Comparison of ENCODE assay signal across 8 cellular contexts in genomic region chr15:40511472-40512133, GRCh38. TPM values are rescaled to one million over a fixed set of nuclear protein-coding genes. Genes with fewer than 3 reads are reported as not detected.
DNase-seq lines count a peak whose midpoint lies in the region; ATAC-seq and TF ChIP-seq lines count a peak whose summit lies in the region.

No MANE protein-coding gene starts in this region.

- H3K36me3 ChIP-seq in gastroesophageal sphincter = no peaks in the 10 kb centered on the region

- no peak for TF ChIP-seq EP300 in gastroesophageal sphincter (IDR thresholded peaks at IDR 0.05)

- H3K4me1 Mint-ChIP-seq in IgD-negative memory B cell = peaks cover 18 to 21% (median 20%) of the 10 kb centered on the region in 3 donors
- peaks cover 31% of the 10 kb centered on the region for H3K4me1 Mint-ChIP-seq in activated T-cell treated with anti-CD3 and anti-CD28 coated beads, Interleukin-2, amount 50 U/mL, for 72 hours (ENCODE audit: low read depth)
- peaks cover 23% of the 10 kb centered on the region for H3K4me1 Mint-ChIP-seq in neural crest cell

- TF ChIP-seq CTCF in AG09309 (IDR thresholded peaks at IDR 0.05; ENCODE audit: control insufficient read depth, insufficient read depth, low read depth, low read length, missing control alignments) = no peak
- TF ChIP-seq CTCF in gastroesophageal sphincter (IDR thresholded peaks at IDR 0.05) = peak in 1 of 4 experiments; percentile 25
- no peak for TF ChIP-seq CTCF in neural crest cell (conservative IDR thresholded peaks at IDR 0.05)

- H3K36me3 Mint-ChIP-seq in IgD-negative memory B cell (no peaks in the 10 kb centered on the region), neural crest cell (ENCODE audit: low read depth) (no peaks in the 10 kb centered on the region)
- H3K36me3 Mint-ChIP-seq in activated T-cell treated with anti-CD3 and anti-CD28 coated beads, Interleukin-2, amount 50 U/mL, for 72 hours (ENCODE audit: insufficient read depth in 2 of 2) = no peaks in the 10 kb centered on the region

- H3K27me3 Mint-ChIP-seq in IgD-negative memory B cell (peaks cover 4% of the 10 kb centered on the region), neural crest cell (ENCODE audit: low read depth) (peaks cover 72% of the 10 kb centered on the region)
- peaks cover 68% of the 10 kb centered on the region for H3K27me3 Mint-ChIP-seq in activated T-cell treated with anti-CD3 and anti-CD28 coated beads, Interleukin-2, amount 50 U/mL, for 72 hours (ENCODE audit: low read depth)

- peak overlapping the region in 3 of 4 donors; percentile 1 to 71 (median 37) for H3K27ac ChIP-seq in gastroesophageal sphincter

- ATAC-seq in GM18505 (IDR thresholded peaks at IDR 0.05; ENCODE audit: unreplicated experiment) = peak; percentile 48
- ATAC-seq in activated T-cell treated with anti-CD3 and anti-CD28 coated beads, Interleukin-2, amount 50 U/mL, for 72 hours (replicated peaks in 1 of 2) = peak; percentile 73 to 79
- peak; percentile 80 for ATAC-seq in gastroesophageal sphincter
- ATAC-seq in GM18520 (IDR thresholded peaks at IDR 0.05; ENCODE audit: unreplicated experiment) = no peak

- no peak for TF ChIP-seq POLR2A in GM18505 (IDR thresholded peaks at IDR 0.05; ENCODE audit: borderline replicate concordance, extremely low read depth, insufficient read depth, insufficient read length)
- TF ChIP-seq POLR2A in gastroesophageal sphincter (IDR thresholded peaks at IDR 0.05) = no peak

- 1 to 6% methylated on average over 8 to 12 of the region's 61 CpGs for WGBS in gastroesophageal sphincter (ENCODE audit: low coverage in 1 of 2), 2 donors

- H3K27me3 ChIP-seq in gastroesophageal sphincter = no peaks in the 10 kb centered on the region

- peaks cover 0 to 24% (median 8%) of the 10 kb centered on the region in 3 donors for H3K4me1 ChIP-seq in gastroesophageal sphincter

- DNase-seq in AG09309 (ENCODE audit: low read depth) (no peak), neural crest cell (ENCODE audit: low read depth, low spot score) (peak; percentile 45), cortex of kidney (lab: John Stamatoyannopoulos, UW) (no peak)
- DNase-seq in activated T-cell treated with anti-CD3 and anti-CD28 coated beads, Interleukin-2, amount 50 U/mL, for 72 hours = peak; percentile 48 to 50

- H3K4me3 Mint-ChIP-seq in IgD-negative memory B cell = peak overlapping the region; percentile 89 to 91 (median 90)
- peak overlapping the region; percentile 81 to 90 for H3K4me3 Mint-ChIP-seq in activated T-cell treated with anti-CD3 and anti-CD28 coated beads, Interleukin-2, amount 50 U/mL, for 72 hours
- peak overlapping the region; percentile 74 for H3K4me3 Mint-ChIP-seq in neural crest cell

- H3K4me3 ChIP-seq in AG09309 (ENCODE audit: control insufficient read depth, low read depth, low read length) (peak overlapping the region; percentile 53), gastroesophageal sphincter (peak overlapping the region; percentile 55 to 59)

- H3K27ac Mint-ChIP-seq in IgD-negative memory B cell (peak overlapping the region; percentile 66 to 93 (median 67)), neural crest cell (ENCODE audit: unreplicated experiment) (no peak overlapping the region)
- no peak overlapping the region for H3K27ac Mint-ChIP-seq in activated T-cell treated with anti-CD3 and anti-CD28 coated beads, Interleukin-2, amount 50 U/mL, for 72 hours

- H3K9me3 Mint-ChIP-seq in IgD-negative memory B cell = no peaks in the 10 kb centered on the region
- H3K9me3 Mint-ChIP-seq in activated T-cell treated with anti-CD3 and anti-CD28 coated beads, Interleukin-2, amount 50 U/mL, for 72 hours = no peaks in the 10 kb centered on the region
- no peaks in the 10 kb centered on the region for H3K9me3 Mint-ChIP-seq in neural crest cell

- H3K9me3 ChIP-seq in gastroesophageal sphincter = no peaks in the 10 kb centered on the region

RNA-seq across cellular contexts. Expression of gene CHST14, which starts 40.8 kb away (rescaled TPM):
- 1.8 TPM for polyA plus RNA-seq in IgD-negative memory B cell
- total RNA-seq in activated T-cell treated with anti-CD3 and anti-CD28 coated beads, Interleukin-2, amount 50 U/mL, for 72 hours = 1 to 10 TPM; 9.5 to 9.7 TPM
- total RNA-seq in gastroesophageal sphincter = 10 to 100 TPM in 2 of 4 donors, 1 to 10 TPM in 2; 7.8 to 18.4 (median 11.7) TPM
- 32.9 and 37.1 TPM in 2 replicates for total RNA-seq in neural crest cell

RNA-seq across cellular contexts. Expression of gene CCDC32, which starts 53.2 kb away (rescaled TPM):
- polyA plus RNA-seq in IgD-negative memory B cell = 131 TPM
- total RNA-seq in activated T-cell treated with anti-CD3 and anti-CD28 coated beads, Interleukin-2, amount 50 U/mL, for 72 hours = 10 to 100 TPM; 34.8 to 38.1 TPM
- total RNA-seq in gastroesophageal sphincter (10 to 100 TPM; 16.2 to 45.8 (median 34.0) TPM), neural crest cell (19.2 and 19.9 TPM in 2 replicates)

RNA-seq across cellular contexts. Expression of gene RPUSD2, which starts 57.5 kb away (rescaled TPM):
- 19.7 TPM for polyA plus RNA-seq in IgD-negative memory B cell
- 10 to 100 TPM; 11.3 to 12.9 TPM for total RNA-seq in activated T-cell treated with anti-CD3 and anti-CD28 coated beads, Interleukin-2, amount 50 U/mL, for 72 hours
- total RNA-seq in gastroesophageal sphincter (10 to 100 TPM in 1 of 4 donors, 1 to 10 TPM in 3; 7.2 to 11.6 (median 8.7) TPM), neural crest cell (16.0 and 16.9 TPM in 2 replicates)

Comparison
In these comparisons a context has a peak if more than half of its experiments do, and no peak if none do; other contexts are left out.
1. DNase-seq: peak in activated T-cell treated with anti-CD3 and anti-CD28 coated beads, Interleukin-2, amount 50 U/mL, for 72 hours (2 of 2) and neural crest cell (single experiment); none in AG09309 (single experiment) and cortex of kidney (single experiment).
2. H3K27ac Mint-ChIP-seq: peak in IgD-negative memory B cell (3 of 3); none in activated T-cell treated with anti-CD3 and anti-CD28 coated beads, Interleukin-2, amount 50 U/mL, for 72 hours (single experiment) and neural crest cell (single experiment).
3. Peak in every context shown above with its lines, with median percentiles within 50 percentile points of each other: H3K4me3 Mint-ChIP-seq.